9 cellular contexts compared by ENCODE assay signal in genomic region chr15:96889734-96890480, GRCh38.
DNase-seq lines count a peak whose midpoint lies in the region; ATAC-seq, FAIRE-seq and TF ChIP-seq lines count a peak whose summit lies in the region.
"Had no signal": no experiment of that assay in that cellular context is flagged by ENCODE, and none has a peak within 500 bp of the region (broad histone marks: within the 10 kb centered on the region; RNA-seq: fewer than 3 reads in every experiment).

No MANE protein-coding gene starts in this region.

- H3K9me3 Mint-ChIP-seq in endodermal cell: no peaks in the 10 kb centered on the region

- H3K4me3 ChIP-seq in PC-3 (ENCODE audit: low read length) (peak overlapping the region; percentile 40; the same call in 1 of the 2 replicates), esophagus muscularis mucosa (peak overlapping the region; percentile 37 to 53 (median 49)), small intestine (ENCODE audit: low read depth in 1 of 2, low read length in 2 of 2) (peak overlapping the region in 1 of 2 donors; percentile 11), endodermal cell (ENCODE audit: low read length) (no peak overlapping the region)

- intact Hi-C loops in PC-3 (cut with micrococcal nuclease): no loop called here
- intact Hi-C loops in esophagus muscularis mucosa (cut with DNase I): loop anchor here (5.0 kb wide), 1 partner anchor 533 kb away; no protein-coding TSS in a partner anchor

- peak overlapping the region; percentile 44; the same call in 1 of the 2 replicates for H3K4me2 ChIP-seq in PC-3 (ENCODE audit: low read length)

- TF ChIP-seq CTCF in PC-3 (conservative IDR thresholded peaks at IDR 0.05; ENCODE audit: low read depth, low read length): no peak
- TF ChIP-seq CTCF in esophagus muscularis mucosa (IDR thresholded peaks at IDR 0.05): no peak
- no peak for TF ChIP-seq CTCF in endodermal cell (conservative IDR thresholded peaks at IDR 0.05)

- H3F3A ChIP-seq in PC-3 (ENCODE audit: low read length, unreplicated experiment): no peaks in the 10 kb centered on the region

- H3K36me3 Mint-ChIP-seq in endodermal cell (ENCODE audit: low read depth): no peaks in the 10 kb centered on the region

- no peak overlapping the region for H2AFZ ChIP-seq in PC-3 (ENCODE audit: low read length)

- ATAC-seq in GM21381 (IDR thresholded peaks at IDR 0.05; ENCODE audit: unreplicated experiment) (peak; percentile 59), PC-3 (no peak), GM21723 (IDR thresholded peaks at IDR 0.05; ENCODE audit: unreplicated experiment) (no peak)

- no peaks in the 10 kb centered on the region for H3K27me3 Mint-ChIP-seq in endodermal cell (ENCODE audit: insufficient read depth)

- no peak for TF ChIP-seq EP300 in esophagus muscularis mucosa (IDR thresholded peaks at IDR 0.05)

- H3K4me1 Mint-ChIP-seq in endodermal cell: peaks cover 24% of the 10 kb centered on the region

- FAIRE-seq in small intestine (lab: Jason Lieb, UNC): no peak

- H3K27me3 ChIP-seq in PC-3 (ENCODE audit: low read length): peaks cover 50% of the 10 kb centered on the region
- H3K27me3 ChIP-seq in esophagus muscularis mucosa: no peaks in the 10 kb centered on the region
- H3K27me3 ChIP-seq in small intestine (ENCODE audit: control insufficient read depth in 2 of 2, insufficient read depth in 2 of 2, low read length in 2 of 2): no peaks in the 10 kb centered on the region
- no peaks in the 10 kb centered on the region for H3K27me3 ChIP-seq in endodermal cell (ENCODE audit: control insufficient read depth, insufficient read depth, low read length, poor library complexity, severe bottlenecking)

- no peaks in the 10 kb centered on the region for H4K20me1 ChIP-seq in PC-3 (ENCODE audit: low read length)

- H3K36me3 ChIP-seq in PC-3 (ENCODE audit: low read depth, low read length) (no peaks in the 10 kb centered on the region), esophagus muscularis mucosa (no peaks in the 10 kb centered on the region), small intestine (ENCODE audit: control insufficient read depth in 2 of 2, insufficient read depth in 2 of 2, low read length in 2 of 2) (no peaks in the 10 kb centered on the region), endodermal cell (ENCODE audit: control insufficient read depth, insufficient read depth, low read length) (no peaks in the 10 kb centered on the region)

- BruUV-seq in PC-3 (replicated peaks; lab: Mats Ljungman, UMichigan): no TSS peak

- POLR2A ChIA-PET in PC-3 (lab: Charles Lee; ENCODE audit: unreplicated experiment): no interaction called here

- no peak for DNase-seq in PC-3
- DNase-seq in esophagus muscularis mucosa (ENCODE audit: extremely low spot score): no peak
- DNase-seq in small intestine: peak; percentile 79
- no peak for DNase-seq in NCI-H187 treated with DMSO at 0.1 percent for 48 hours (lab: John Stamatoyannopoulos, UW)
- DNase-seq in endodermal cell: no peak
- DNase-seq in NCI-H1694 (lab: John Stamatoyannopoulos, UW): no peak

- CTCF ChIA-PET in PC-3 (lab: Charles Lee): no interaction called here

- 18% methylated on average over 6 of the region's 6 CpGs for WGBS in esophagus muscularis mucosa
- whole genome bisulfite sequencing in small intestine, 3 donors: 6 to 34% (median 18%) methylated on average over 6 of the region's 6 CpGs
- 91% methylated on average over 4 of the region's 6 CpGs; no CpG with 5 or more reads in 1 of the 2 experiments for WGBS in endodermal cell (ENCODE audit: insufficient coverage in 1 of 2, insufficient read length in 1 of 2), 2 experiments

- H3K27ac ChIP-seq in PC-3 (ENCODE audit: low read length) (no peak overlapping the region), esophagus muscularis mucosa (replicated peaks in 1 of 4) (peak overlapping the region; percentile 8 to 50 (median 27)), small intestine (ENCODE audit: low read depth in 1 of 2, low read length in 1 of 2) (no peak overlapping the region), endodermal cell (ENCODE audit: low read depth, low read length) (no peak overlapping the region)
- H3K27ac ChIP-seq: VCaP had no signal

- no peak overlapping the region for H3K4me3 Mint-ChIP-seq in endodermal cell

- H3K9me3 ChIP-seq in PC-3 (ENCODE audit: low read length): no peaks in the 10 kb centered on the region
- no peaks in the 10 kb centered on the region for H3K9me3 ChIP-seq in esophagus muscularis mucosa
- H3K9me3 ChIP-seq in small intestine (ENCODE audit: control insufficient read depth, low read depth): no peaks in the 10 kb centered on the region
- no peaks in the 10 kb centered on the region for H3K9me3 ChIP-seq in endodermal cell (ENCODE audit: control insufficient read depth, low read length)

- TF ChIP-seq POLR2A in esophagus muscularis mucosa (IDR thresholded peaks at IDR 0.05; ENCODE audit: low read depth): no peak

- H3K27ac Mint-ChIP-seq in endodermal cell: no peak overlapping the region

- no peaks in the 10 kb centered on the region for H3K79me2 ChIP-seq in PC-3 (ENCODE audit: low read length)

- no peaks in the 10 kb centered on the region for H3K4me1 ChIP-seq in PC-3 (ENCODE audit: insufficient read depth, low read length)
- H3K4me1 ChIP-seq in esophagus muscularis mucosa: peaks cover 0 to 24% (median 17%) of the 10 kb centered on the region in 4 donors
- peaks cover 0 to 2% of the 10 kb centered on the region in 2 donors for H3K4me1 ChIP-seq in small intestine (ENCODE audit: control insufficient read depth in 2 of 2, insufficient read depth in 1 of 2, low read depth in 1 of 2, low read length in 1 of 2)
- peaks cover 3% of the 10 kb centered on the region for H3K4me1 ChIP-seq in endodermal cell (ENCODE audit: control insufficient read depth, insufficient read depth, low read length)

- H3K9me2 ChIP-seq in PC-3 (replicated peaks; ENCODE audit: low read length): no peaks in the 10 kb centered on the region

- H3K9ac ChIP-seq in PC-3 (ENCODE audit: low read length) (no peak overlapping the region), endodermal cell (ENCODE audit: extremely low read depth, low read length, poor library complexity, severe bottlenecking) (no peak overlapping the region)

Comparison
In these comparisons a context has a peak if more than half of its experiments do, and no peak if none do; other contexts are left out.
1. H3K27ac ChIP-seq: peak in esophagus muscularis mucosa (4 of 4); none in PC-3 (single experiment), small intestine (0 of 2) and endodermal cell (single experiment).